8 cellular contexts compared by ENCODE assay signal in genomic region chr6:67068781-67069180, GRCh38.
"Had no signal": no experiment of that assay in that cellular context is flagged by ENCODE, and none has a peak within 500 bp of the region (broad histone marks: within the 10 kb centered on the region; RNA-seq: fewer than 3 reads in every experiment).

No MANE protein-coding gene starts in this region.

- H3K27me3 Mint-ChIP-seq: IgD-negative memory B cell had no signal

- DNase-seq: GM23248, GOT3, H9, HFFc6, KBM-7 had no signal

- H3K36me3 Mint-ChIP-seq: IgD-negative memory B cell had no signal

- H3K27ac Mint-ChIP-seq: H9, HFFc6, IgD-negative memory B cell had no signal

- H3K9ac ChIP-seq: GM23248, KMS-11 had no signal

- H3K4me3 ChIP-seq: GM23248 had no signal

- H3K27ac ChIP-seq: GM23248, KMS-11 had no signal

- ATAC-seq: HCT116 had no signal

- H3K4me2 ChIP-seq: KMS-11 had no signal

- H3K4me3 Mint-ChIP-seq: H9, HFFc6, IgD-negative memory B cell had no signal
